10 cellular contexts compared by ENCODE assay signal in the genomic region with DNA sequence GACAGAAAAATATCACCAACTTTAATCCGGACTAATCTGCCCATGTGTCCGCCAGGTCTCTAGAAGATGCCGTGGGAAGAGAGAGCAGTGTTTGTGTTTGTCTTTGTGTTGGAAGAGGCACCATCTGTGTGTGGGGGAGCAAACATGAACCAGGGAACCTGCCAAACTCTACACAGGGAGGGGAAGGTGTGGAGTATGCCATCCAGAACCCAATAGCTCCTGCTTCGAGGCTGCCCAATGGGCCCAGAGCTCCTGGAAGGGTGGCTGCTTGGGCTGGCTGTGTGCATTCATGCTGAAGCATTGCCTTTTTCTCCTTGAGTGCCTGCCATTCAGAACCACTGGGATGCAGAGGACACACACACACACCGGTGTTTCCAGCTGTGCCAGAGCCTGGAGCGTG.
DNase-seq lines count a peak whose midpoint lies in the region; ATAC-seq, FAIRE-seq and TF ChIP-seq lines count a peak whose summit lies in the region.
"Had no signal": no experiment of that assay in that cellular context is flagged by ENCODE, and none has a peak within 500 bp of the region (broad histone marks: within the 10 kb centered on the region; RNA-seq: fewer than 3 reads in every experiment).

No MANE protein-coding gene starts in this region.

- intact Hi-C loops in breast epithelium (cut with DNase I; ENCODE audit: low total_unique reads) = no loop called here
- intact Hi-C loops in MCF 10A (cut with micrococcal nuclease) = no loop called here
- intact Hi-C loops in kidney (cut with DNase I) = no loop called here
- intact Hi-C loops in upper lobe of right lung (cut with DNase I) = no loop called here

- TF ChIP-seq CTCF in breast epithelium (IDR thresholded peaks at IDR 0.05) (no peak), MCF 10A (IDR thresholded peaks at IDR 0.05; ENCODE audit: unreplicated experiment) (no peak), kidney (IDR thresholded peaks at IDR 0.05; ENCODE audit: borderline replicate concordance, extremely low read depth, insufficient read depth) (no peak), upper lobe of right lung (IDR thresholded peaks at IDR 0.05) (no peak), coronary artery (IDR thresholded peaks at IDR 0.05) (no peak)

- no peaks in the 10 kb centered on the region for H3K36me3 Mint-ChIP-seq in MCF 10A (ENCODE audit: insufficient read depth, unreplicated experiment)

- no peaks in the 10 kb centered on the region for H3K9me3 Mint-ChIP-seq in MCF 10A (ENCODE audit: unreplicated experiment)

- no peak overlapping the region for H3K4me3 Mint-ChIP-seq in MCF 10A (ENCODE audit: unreplicated experiment)

- no peak overlapping the region for H3K27ac Mint-ChIP-seq in MCF 10A (ENCODE audit: low read depth, unreplicated experiment)

- no peak for TF ChIP-seq POLR2A in breast epithelium (IDR thresholded peaks at IDR 0.05)

- no peak overlapping the region for H3K9ac ChIP-seq in kidney (ENCODE audit: low read length in 2 of 2)

- CTCF ChIA-PET in MCF 10A (lab: Yijun Ruan, JAX) = no interaction called here

- ATAC-seq in upper lobe of right lung = no peak

- no peaks in the 10 kb centered on the region for H3K9me3 ChIP-seq in breast epithelium
- H3K9me3 ChIP-seq in kidney (ENCODE audit: control insufficient read depth in 1 of 2, low read length in 2 of 2) = no peaks in the 10 kb centered on the region
- no peaks in the 10 kb centered on the region for H3K9me3 ChIP-seq in upper lobe of right lung

- POLR2A ChIA-PET in MCF 10A (lab: Yijun Ruan, JAX) = no interaction called here

- no peak for FAIRE-seq in kidney (lab: Jason Lieb, UNC)

- no peaks in the 10 kb centered on the region for H3K36me3 ChIP-seq in breast epithelium
- H3K36me3 ChIP-seq in kidney (ENCODE audit: control insufficient read depth in 1 of 2, insufficient read depth in 2 of 2, low read length in 2 of 2) = no peaks in the 10 kb centered on the region
- H3K36me3 ChIP-seq in upper lobe of right lung = no peaks in the 10 kb centered on the region

- H3K27me3 ChIP-seq in breast epithelium (peaks cover 0 to 68% of the 10 kb centered on the region in 2 donors), upper lobe of right lung (no peaks in the 10 kb centered on the region)

- DNase-seq in breast epithelium (ENCODE audit: low spot score in 2 of 2) = no peak
- no peak for DNase-seq in MCF 10A (ENCODE audit: unreplicated experiment)
- peak; percentile 78 for DNase-seq in NCI-H748 (lab: John Stamatoyannopoulos, UW; ENCODE audit: unreplicated experiment)
- DNase-seq in kidney = no peak
- DNase-seq in upper lobe of right lung = no peak
- DNase-seq in coronary artery (ENCODE audit: low spot score) = no peak
- no peak for DNase-seq in amygdala (lab: John Stamatoyannopoulos, UW)
- DNase-seq in 8988T = no peak
- DNase-seq: occipital lobe, T-helper 9 cell had no signal

- H3K4me3 ChIP-seq in breast epithelium (no peak overlapping the region), kidney (ENCODE audit: low read length in 2 of 2) (no peak overlapping the region), upper lobe of right lung (no peak overlapping the region), coronary artery (no peak overlapping the region)

- peaks cover 11% of the 10 kb centered on the region for H3K4me1 Mint-ChIP-seq in MCF 10A (ENCODE audit: insufficient read depth, unreplicated experiment)

- no TSS peak for BruUV-seq in MCF 10A (replicated peaks; lab: Mats Ljungman, UMichigan)

- H3K27ac ChIP-seq in breast epithelium (peak overlapping the region; percentile 38 to 65), kidney (ENCODE audit: low read depth in 2 of 2, low read length in 2 of 2) (peak overlapping the region; percentile 19 to 43), upper lobe of right lung (peak overlapping the region; percentile 17), coronary artery (peak overlapping the region in 1 of 2 donors; percentile 50)

- peaks cover 61% of the 10 kb centered on the region for H3K27me3 Mint-ChIP-seq in MCF 10A (ENCODE audit: insufficient read depth, unreplicated experiment)

- H3K4me1 ChIP-seq in breast epithelium (no peaks in the 10 kb centered on the region), kidney (ENCODE audit: control insufficient read depth in 1 of 2, insufficient read depth in 1 of 2, low read depth in 1 of 2, low read length in 2 of 2) (no peaks in the 10 kb centered on the region), upper lobe of right lung (no peaks in the 10 kb centered on the region)
